ENCODE assay signal across 9 cellular contexts in the genomic region with DNA sequence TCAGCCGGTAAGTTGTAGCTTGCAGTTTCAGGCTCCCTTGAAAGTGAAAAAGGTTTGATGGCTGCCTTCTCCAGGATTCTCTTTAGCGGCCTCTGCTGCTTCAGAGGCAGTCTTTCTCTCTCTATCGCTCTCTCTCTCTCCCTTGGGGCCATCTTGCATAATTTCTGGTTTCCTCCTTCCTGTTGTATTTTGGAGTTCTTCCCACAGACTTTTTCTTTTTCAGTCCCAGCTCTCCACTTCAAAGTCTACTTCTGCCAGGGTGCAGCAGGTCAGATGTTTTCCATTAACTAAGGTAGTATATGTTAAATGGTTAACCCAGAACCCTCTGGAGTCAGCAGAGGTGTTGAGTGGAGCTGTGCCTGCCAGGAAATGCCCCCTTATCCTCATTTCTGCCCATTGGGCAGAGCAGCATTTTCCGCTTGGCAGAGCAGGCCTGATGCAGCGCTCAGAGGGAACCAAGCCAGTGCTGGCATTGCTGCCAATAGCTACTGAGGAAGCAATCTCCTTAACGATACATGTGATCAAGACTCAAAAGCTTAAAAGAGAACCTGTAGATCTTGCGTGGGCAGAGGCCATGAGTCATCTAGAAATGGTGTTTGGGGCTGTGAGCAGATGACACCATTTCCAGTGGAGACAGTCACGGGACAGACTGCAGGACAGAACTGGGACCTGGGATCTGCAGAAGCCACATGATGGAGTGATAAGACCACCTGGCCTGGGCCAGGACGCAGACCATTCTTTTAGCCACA. TPM values are rescaled to one million over a fixed set of nuclear protein-coding genes. Genes with fewer than 3 reads are reported as not detected.
DNase-seq lines count a peak whose midpoint lies in the region; ATAC-seq and TF ChIP-seq lines count a peak whose summit lies in the region.
"Had no signal": no experiment of that assay in that cellular context is flagged by ENCODE, and none has a peak within 500 bp of the region (broad histone marks: within the 10 kb centered on the region; RNA-seq: fewer than 3 reads in every experiment).

No MANE protein-coding gene starts in this region.

- TF ChIP-seq POLR2A in tibial nerve (IDR thresholded peaks at IDR 0.05), result no peak

- no peaks in the 10 kb centered on the region for H3K27me3 ChIP-seq in tibial nerve

- POLR2A ChIA-PET in OCI-LY7 (lab: Charles Lee), result interaction anchor here (0.7 to 1.0 kb wide), 3 partner anchors 12 to 69 kb away, joined by 3 to 4 read pairs (median 3); no protein-coding TSS in a partner anchor

- H3K27ac ChIP-seq in OCI-LY7 (ENCODE audit: low read depth, low read length, poor library complexity, severe bottlenecking) (no peak overlapping the region), tibial nerve (peak overlapping the region in 2 of 4 donors; percentile 58 to 65)
- H3K27ac ChIP-seq: KMS-11 had no signal

- BruUV-seq in OCI-LY7 (replicated peaks; lab: Mats Ljungman, UMichigan), result no TSS peak

- TF ChIP-seq EP300 in tibial nerve (IDR thresholded peaks at IDR 0.05), result peak in 1 of 2 donors; percentile 59

- H3K9me2 ChIP-seq in OCI-LY7 (ENCODE audit: insufficient read depth, low read length), result no peaks in the 10 kb centered on the region

- ATAC-seq in GM18519 (IDR thresholded peaks at IDR 0.05; ENCODE audit: low FRiP score, unreplicated experiment), result peak; percentile 89
- ATAC-seq in HG02970 (IDR thresholded peaks at IDR 0.05; ENCODE audit: low FRiP score, unreplicated experiment), result peak; percentile 55

- peak; percentile 82 for DNase-seq in Ammon's horn (ENCODE audit: low spot score)
- no peak for DNase-seq in OCI-LY7 (ENCODE audit: low spot score)
- DNase-seq in dermis blood vessel endothelial cell, result peak; percentile 57
- DNase-seq in midbrain (lab: John Stamatoyannopoulos, UW), result peak; percentile 42
- peak; percentile 44 to 79 for DNase-seq in tibial nerve (ENCODE audit: low spot score in 2 of 2)
- DNase-seq in activated CD4-positive, CD25-positive, alpha-beta regulatory T cell (lab: John Stamatoyannopoulos, UW), result no peak

- no peaks in the 10 kb centered on the region for H3K79me2 ChIP-seq in OCI-LY7 (ENCODE audit: insufficient read depth, low read depth, low read length)

- CTCF ChIA-PET in OCI-LY7 (lab: Charles Lee; ENCODE audit: unreplicated experiment), result interaction anchor here (0.6 kb wide), 1 partner anchor 20 kb away, joined by 3 read pairs; no protein-coding TSS in a partner anchor

- H4K20me1 ChIP-seq in OCI-LY7 (ENCODE audit: insufficient read depth, low read length), result no peaks in the 10 kb centered on the region

- intact Hi-C loops in OCI-LY7 (cut with micrococcal nuclease; ENCODE audit: unreplicated experiment), result no loop called here

- 56 to 61% methylated on average over 9 of the region's 9 CpGs for WGBS in tibial nerve, 2 donors

- TF ChIP-seq CTCF in OCI-LY7 (conservative IDR thresholded peaks at IDR 0.05; ENCODE audit: low read length) (peak; percentile 32; the same call in 1 of the 2 replicates), tibial nerve (IDR thresholded peaks at IDR 0.05) (peak in 2 of 5 experiments; percentile 9 to 26)

- H3K4me1 ChIP-seq in OCI-LY7 (ENCODE audit: insufficient read depth, low read length, poor library complexity, severe bottlenecking) (peaks cover 35% of the 10 kb centered on the region), tibial nerve (peaks cover 0 to 33% (median 13%) of the 10 kb centered on the region in 4 donors)

- no peaks in the 10 kb centered on the region; the same call in 1 of the 2 replicates for H3K36me3 ChIP-seq in OCI-LY7 (ENCODE audit: insufficient read depth, low read length)
- no peaks in the 10 kb centered on the region for H3K36me3 ChIP-seq in tibial nerve

- peak overlapping the region; percentile 19; the same call in 1 of the 2 replicates for H3K4me2 ChIP-seq in OCI-LY7 (ENCODE audit: low read length)
- H3K4me2 ChIP-seq: KMS-11 had no signal

- peak overlapping the region; percentile 6; the same call in 1 of the 2 replicates for H2AFZ ChIP-seq in OCI-LY7 (ENCODE audit: low read length)

- no peak overlapping the region for H3K4me3 ChIP-seq in OCI-LY7 (ENCODE audit: low read depth, low read length, poor library complexity, severe bottlenecking)
- no peak overlapping the region for H3K4me3 ChIP-seq in tibial nerve

- H3K9me3 ChIP-seq in OCI-LY7 (ENCODE audit: low read length), result no peaks in the 10 kb centered on the region
- H3K9me3 ChIP-seq in tibial nerve, result no peaks in the 10 kb centered on the region

RNA-seq across cellular contexts. Expression of a gene that starts 20.8 kb away (rescaled TPM):
- 293 and 348 TPM in 2 replicates for total RNA-seq in OCI-LY7 (2014; rRNA removed; shearing (Covaris generic))
- total RNA-seq in OCI-LY7 (2022) (309 and 338 TPM in 2 replicates), dermis blood vessel endothelial cell (82.2 and 121 TPM in 2 replicates), tibial nerve (100 to 1,000 TPM in 2 of 4 donors, 10 to 100 TPM in 2; 73.7 to 135 (median 105) TPM)

RNA-seq across cellular contexts. Expression of a gene that starts 20.9 kb away (rescaled TPM):
- total RNA-seq in OCI-LY7 (2014; rRNA removed; shearing (Covaris generic)), result 14.2 and 15.4 TPM in 2 replicates
- total RNA-seq in OCI-LY7 (2022) (17.7 and 22.5 TPM in 2 replicates), dermis blood vessel endothelial cell (12.6 and 14.6 TPM in 2 replicates), tibial nerve (10 to 100 TPM in 2 of 4 donors, 1 to 10 TPM in 2; 1.4 to 14.2 (median 9.4) TPM)

RNA-seq across cellular contexts. Expression of a gene that starts 44.1 kb away (rescaled TPM):
- not detected in 2 replicates for total RNA-seq in OCI-LY7 (2014; rRNA removed; shearing (Covaris generic))
- total RNA-seq in OCI-LY7 (2022) (not detected in 2 replicates), dermis blood vessel endothelial cell (0.05 and 0.51 TPM in 2 replicates), tibial nerve (10 to 100 TPM in 2 of 4 donors, 1 to 10 TPM in 2; 3.7 to 15.3 (median 8.8) TPM)

Comparison
In these comparisons a context has a peak if more than half of its experiments do, and no peak if none do; other contexts are left out.
1. DNase-seq: peak in Ammon's horn (single experiment), dermis blood vessel endothelial cell (single experiment), midbrain (single experiment) and tibial nerve (2 of 2); none in OCI-LY7 (single experiment) and activated CD4-positive, CD25-positive, alpha-beta regulatory T cell (0 of 4).